Comparison of ENCODE assay signal across 1 cellular context in the genomic region with DNA sequence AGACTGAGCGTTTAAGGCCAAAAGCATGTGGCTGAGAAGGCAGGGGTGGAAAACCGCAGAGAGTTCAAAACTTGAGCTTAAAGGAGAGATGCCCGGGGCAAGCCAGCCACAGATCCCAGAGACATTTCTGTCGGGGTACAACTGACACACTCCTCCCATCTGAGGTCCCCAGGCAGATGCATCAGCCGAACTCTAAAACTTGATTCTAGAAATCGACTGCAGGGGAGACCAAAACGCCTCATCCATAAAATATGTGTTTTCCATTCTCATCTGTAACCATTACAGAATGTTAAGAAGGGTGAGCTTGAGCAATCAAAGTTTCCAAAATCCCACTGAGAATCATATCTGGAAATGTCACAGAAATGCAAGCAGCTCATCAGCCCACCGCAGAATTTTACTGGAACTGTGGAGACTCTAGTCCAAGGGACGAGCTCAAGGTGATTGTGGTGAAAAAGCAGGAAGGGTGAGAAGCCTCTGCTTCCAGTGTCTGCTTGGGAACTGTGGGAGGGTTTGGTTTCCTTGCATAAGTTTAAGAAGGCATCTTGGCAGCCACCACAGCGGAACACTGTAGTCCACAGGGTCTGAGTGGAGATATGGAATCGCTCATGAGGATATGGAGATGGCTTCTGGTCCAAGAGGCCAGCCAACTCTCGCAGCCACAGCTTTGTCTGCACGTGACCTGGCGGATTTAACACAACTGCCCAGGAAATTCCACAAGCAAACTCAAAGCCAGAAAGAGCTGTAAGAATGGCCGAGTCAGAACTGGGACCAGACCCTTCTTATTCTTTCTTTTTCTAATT.
TF ChIP-seq lines count a peak whose summit lies in the region.

No MANE protein-coding gene starts in this region.

TF ChIP-seq in HepG2, 621 proteins besides CTCF, POLR2A, EP300 and RAD21:
- TF ChIP-seq SMAD1 (CRISPR knock-in tag; IDR thresholded peaks at IDR 0.05; ENCODE audit: borderline replicate concordance, low read depth) (no peak), ZSCAN21 (CRISPR knock-in tag; IDR thresholded peaks at IDR 0.05; ENCODE audit: borderline replicate concordance) (no peak), CENPT (CRISPR knock-in tag; IDR thresholded peaks at IDR 0.05; ENCODE audit: low read depth) (no peak), ZNF674 (CRISPR knock-in tag; IDR thresholded peaks at IDR 0.05; ENCODE audit: low read depth) (no peak), ZNF350 (CRISPR knock-in tag; IDR thresholded peaks at IDR 0.05; ENCODE audit: borderline replicate concordance, low read depth) (no peak), PHF20 (CRISPR knock-in tag; IDR thresholded peaks at IDR 0.05) (no peak), ZNF557 (CRISPR knock-in tag; IDR thresholded peaks at IDR 0.05) (no peak), EED (CRISPR knock-in tag; IDR thresholded peaks at IDR 0.05) (no peak), RBM22 (optimal IDR thresholded peaks at IDR 0.05; ENCODE audit: low read length) (no peak), CHD4 (IDR thresholded peaks at IDR 0.05; ENCODE audit: borderline replicate concordance, low read length) (no peak), ZBTB38 (CRISPR knock-in tag; IDR thresholded peaks at IDR 0.05) (no peak), GTF3A (CRISPR knock-in tag; conservative IDR thresholded peaks at IDR 0.05) (no peak), ZNF761 (CRISPR knock-in tag; conservative IDR thresholded peaks at IDR 0.05) (no peak)
